In genomic region chr22:29073618-29074275, GRCh38 we compare ENCODE assay signal across 9 cellular contexts. TPM values are rescaled to one million over a fixed set of nuclear protein-coding genes. Genes with fewer than 3 reads are reported as not detected.
DNase-seq lines count a peak whose midpoint lies in the region; ATAC-seq lines count a peak whose summit lies in the region.
"Had no signal": no experiment of that assay in that cellular context is flagged by ENCODE, and none has a peak within 500 bp of the region (broad histone marks: within the 10 kb centered on the region; RNA-seq: fewer than 3 reads in every experiment).

No MANE protein-coding gene starts in this region.

- H3K27me3 Mint-ChIP-seq in activated CD8-positive, alpha-beta memory T cell treated with anti-CD3 and anti-CD28 coated beads, Interleukin-2, amount 10 ng/mL, durations not matched to agents 7 days and 5 days = peaks cover 81% of the 10 kb centered on the region
- H3K27me3 Mint-ChIP-seq in activated naive CD4-positive, alpha-beta T cell treated with anti-CD3 and anti-CD28 coated beads, Interleukin-2, amount 50 U/mL, for 24 hours = peaks cover 36% of the 10 kb centered on the region

- no peaks in the 10 kb centered on the region for H3K36me3 ChIP-seq in rectal smooth muscle tissue (ENCODE audit: control insufficient read depth, insufficient read depth, low read length)

- no peak for ATAC-seq in activated CD8-positive, alpha-beta memory T cell treated with anti-CD3 and anti-CD28 coated beads, Interleukin-2, amount 10 ng/mL, durations not matched to agents 7 days and 5 days
- peak; percentile 69 to 71 for ATAC-seq in left cardiac atrium
- ATAC-seq in GM21723 (IDR thresholded peaks at IDR 0.05; ENCODE audit: unreplicated experiment) = no peak
- no peak for ATAC-seq in HG03378 (IDR thresholded peaks at IDR 0.05; ENCODE audit: unreplicated experiment)

- CTCF ChIA-PET in activated CD8-positive, alpha-beta memory T cell treated with anti-CD3 and anti-CD28 coated beads, Interleukin-2, amount 10 ng/mL, durations not matched to agents 7 days and 5 days (lab: Charles Lee) = no interaction called here

- no peaks in the 10 kb centered on the region for H3K36me3 Mint-ChIP-seq in activated CD8-positive, alpha-beta memory T cell treated with anti-CD3 and anti-CD28 coated beads, Interleukin-2, amount 10 ng/mL, durations not matched to agents 7 days and 5 days
- H3K36me3 Mint-ChIP-seq in activated naive CD4-positive, alpha-beta T cell treated with anti-CD3 and anti-CD28 coated beads, Interleukin-2, amount 50 U/mL, for 24 hours = peaks cover 2% of the 10 kb centered on the region
- H3K36me3 Mint-ChIP-seq: activated naive CD4-positive, alpha-beta T cell treated with anti-CD3 and anti-CD28 coated beads, Interleukin-2, amount 50 U/mL, for 72 hours had no signal

- peak overlapping the region; percentile 70 for H3K4me3 ChIP-seq in rectal smooth muscle tissue (ENCODE audit: low read length)

- H3K4me3 Mint-ChIP-seq in activated CD8-positive, alpha-beta memory T cell treated with anti-CD3 and anti-CD28 coated beads, Interleukin-2, amount 10 ng/mL, durations not matched to agents 7 days and 5 days = no peak overlapping the region
- peak overlapping the region; percentile 59 for H3K4me3 Mint-ChIP-seq in activated naive CD4-positive, alpha-beta T cell treated with anti-CD3 and anti-CD28 coated beads, Interleukin-2, amount 50 U/mL, for 24 hours

- peak; percentile 35 for DNase-seq in activated CD8-positive, alpha-beta memory T cell treated with anti-CD3 and anti-CD28 coated beads, Interleukin-2, amount 50 U/mL, for 4 hours
- no peak for DNase-seq in activated CD8-positive, alpha-beta memory T cell treated with anti-CD3 and anti-CD28 coated beads, Interleukin-2, amount 10 ng/mL, durations not matched to agents 7 days and 5 days
- DNase-seq in left cardiac atrium (peak; percentile 63), COLO668 (lab: John Stamatoyannopoulos, UW; ENCODE audit: unreplicated experiment) (no peak)

- intact Hi-C loops in left cardiac atrium (cut with DNase I) = loop anchor here in 1 of 2 donors (2.0 kb wide), 1 partner anchor 81 kb away; no protein-coding TSS in a partner anchor

- H3K9me3 Mint-ChIP-seq in activated CD8-positive, alpha-beta memory T cell treated with anti-CD3 and anti-CD28 coated beads, Interleukin-2, amount 10 ng/mL, durations not matched to agents 7 days and 5 days (ENCODE audit: low read depth) = no peaks in the 10 kb centered on the region
- H3K9me3 Mint-ChIP-seq in activated naive CD4-positive, alpha-beta T cell treated with anti-CD3 and anti-CD28 coated beads, Interleukin-2, amount 50 U/mL, for 24 hours = no peaks in the 10 kb centered on the region
- H3K9me3 Mint-ChIP-seq: activated naive CD4-positive, alpha-beta T cell treated with anti-CD3 and anti-CD28 coated beads, Interleukin-2, amount 50 U/mL, for 72 hours had no signal

- no peaks in the 10 kb centered on the region for H3K27me3 ChIP-seq in rectal smooth muscle tissue (ENCODE audit: control insufficient read depth, insufficient read depth, low read length)

- no peak overlapping the region for H3K27ac ChIP-seq in rectal smooth muscle tissue (ENCODE audit: low read depth, low read length)

- H3K4me1 ChIP-seq in rectal smooth muscle tissue (ENCODE audit: control insufficient read depth, insufficient read depth, low read length) = peaks cover 2% of the 10 kb centered on the region

- no peak overlapping the region for H3K9ac ChIP-seq in rectal smooth muscle tissue (ENCODE audit: low read length)

- peaks cover 13% of the 10 kb centered on the region for H3K4me1 Mint-ChIP-seq in activated CD8-positive, alpha-beta memory T cell treated with anti-CD3 and anti-CD28 coated beads, Interleukin-2, amount 10 ng/mL, durations not matched to agents 7 days and 5 days
- H3K4me1 Mint-ChIP-seq in activated naive CD4-positive, alpha-beta T cell treated with anti-CD3 and anti-CD28 coated beads, Interleukin-2, amount 50 U/mL, for 24 hours = peaks cover 26% of the 10 kb centered on the region

- H3K27ac Mint-ChIP-seq in activated CD8-positive, alpha-beta memory T cell treated with anti-CD3 and anti-CD28 coated beads, Interleukin-2, amount 10 ng/mL, durations not matched to agents 7 days and 5 days = no peak overlapping the region
- no peak overlapping the region for H3K27ac Mint-ChIP-seq in activated naive CD4-positive, alpha-beta T cell treated with anti-CD3 and anti-CD28 coated beads, Interleukin-2, amount 50 U/mL, for 24 hours
- H3K27ac Mint-ChIP-seq: activated naive CD4-positive, alpha-beta T cell treated with anti-CD3 and anti-CD28 coated beads, Interleukin-2, amount 50 U/mL, for 72 hours had no signal

RNA-seq across cellular contexts. Expression of gene KREMEN1, which starts 0.9 kb away (rescaled TPM):
- under 1 TPM; 0.09 to 0.47 TPM for total RNA-seq in activated CD8-positive, alpha-beta memory T cell treated with anti-CD3 and anti-CD28 coated beads, Interleukin-2, amount 10 ng/mL, durations not matched to agents 7 days and 5 days
- total RNA-seq in left cardiac atrium = 10 to 100 TPM; 39.1 to 49.8 TPM

RNA-seq across cellular contexts. Expression of gene C22orf31, which starts 12.1 kb away (rescaled TPM):
- total RNA-seq in activated CD8-positive, alpha-beta memory T cell treated with anti-CD3 and anti-CD28 coated beads, Interleukin-2, amount 10 ng/mL, durations not matched to agents 7 days and 5 days = not detected
- total RNA-seq in left cardiac atrium = not detected
- total RNA-seq: activated naive CD4-positive, alpha-beta T cell treated with anti-CD3 and anti-CD28 coated beads, Interleukin-2, amount 50 U/mL, for 72 hours had no signal

Comparison
In these comparisons a context has a peak if more than half of its experiments do, and no peak if none do; other contexts are left out.
1. DNase-seq: peak in activated CD8-positive, alpha-beta memory T cell treated with anti-CD3 and anti-CD28 coated beads, Interleukin-2, amount 50 U/mL, for 4 hours (single experiment) and left cardiac atrium (single experiment); none in activated CD8-positive, alpha-beta memory T cell treated with anti-CD3 and anti-CD28 coated beads, Interleukin-2, amount 10 ng/mL, durations not matched to agents 7 days and 5 days (single experiment) and COLO668 (single experiment).
2. ATAC-seq: peak in left cardiac atrium (2 of 2); none in activated CD8-positive, alpha-beta memory T cell treated with anti-CD3 and anti-CD28 coated beads, Interleukin-2, amount 10 ng/mL, durations not matched to agents 7 days and 5 days (single experiment), GM21723 (single experiment) and HG03378 (single experiment).
3. RNA of gene KREMEN1, which starts 0.9 kb away (total RNA-seq): 39.1 to 49.8 TPM in left cardiac atrium; 0.09 to 0.47 TPM in activated CD8-positive, alpha-beta memory T cell treated with anti-CD3 and anti-CD28 coated beads, Interleukin-2, amount 10 ng/mL, durations not matched to agents 7 days and 5 days; every median in the first group is over 10 times any median in the second.